22 cellular contexts compared by ENCODE assay signal in the genomic region with DNA sequence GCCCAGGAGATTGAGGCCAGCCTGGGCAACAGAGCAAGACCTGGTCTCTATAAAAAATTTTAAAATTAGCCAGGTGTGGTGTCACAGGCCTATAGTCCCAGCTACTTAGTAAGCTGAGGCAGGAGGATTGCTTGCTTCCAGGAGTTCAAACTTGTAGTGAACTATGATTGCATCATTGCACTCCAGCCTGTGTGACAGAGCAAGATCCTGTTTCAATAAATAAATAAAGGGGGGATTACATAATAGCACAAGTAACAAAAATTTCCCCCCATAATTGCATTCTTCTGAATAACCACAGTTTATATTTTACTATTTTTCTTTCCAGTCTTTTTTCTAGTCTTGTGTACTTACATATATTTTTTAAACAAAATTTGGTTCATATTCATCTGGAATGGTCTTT.
A peak's percentile ranks its signal among the peaks of the same experiment; 100 is the strongest.
DNase-seq lines count a peak whose midpoint lies in the region; ATAC-seq, FAIRE-seq and TF ChIP-seq lines count a peak whose summit lies in the region.
"Had no signal": no experiment of that assay in that cellular context is flagged by ENCODE, and none has a peak within 500 bp of the region (broad histone marks: within the 10 kb centered on the region; RNA-seq: fewer than 3 reads in every experiment).

No MANE protein-coding gene starts in this region.

- H3K27me3 Mint-ChIP-seq in Caco-2 (ENCODE audit: insufficient read depth, unreplicated experiment): no peaks in the 10 kb centered on the region

- H3K9me3 Mint-ChIP-seq in Caco-2 (ENCODE audit: unreplicated experiment): no peaks in the 10 kb centered on the region
- H3K9me3 Mint-ChIP-seq: activated B cell treated with CpG ODN at 0.5 μM for 24 hours; naive thymus-derived CD4-positive, alpha-beta T cell had no signal

- TF ChIP-seq CTCF in Caco-2 (IDR thresholded peaks at IDR 0.05; ENCODE audit: insufficient read depth in 1 of 2, low read depth in 1 of 2, low read length in 1 of 2, severe bottlenecking in 1 of 2, unreplicated experiment in 1 of 2) (no peak), NB4 (IDR thresholded peaks at IDR 0.05; ENCODE audit: low read depth, low read length) (no peak), choroid plexus epithelial cell (conservative IDR thresholded peaks at IDR 0.05; ENCODE audit: low read depth, low read length) (no peak), liver (IDR thresholded peaks at IDR 0.05; ENCODE audit: low read depth, low read length, missing input control) (no peak), A673 (conservative IDR thresholded peaks at IDR 0.05; ENCODE audit: low read depth, low read length) (no peak)

- H3K9me3 ChIP-seq in Caco-2: no peaks in the 10 kb centered on the region
- H3K9me3 ChIP-seq in liver (ENCODE audit: control insufficient read depth in 4 of 4, low read length in 3 of 4): no peaks in the 10 kb centered on the region
- H3K9me3 ChIP-seq in A673 (ENCODE audit: low read depth, low read length, poor library complexity, severe bottlenecking): no peaks in the 10 kb centered on the region
- H3K9me3 ChIP-seq: ascending aorta, lower lobe of right lung, psoas muscle, vagina had no signal

- H3K4me3 Mint-ChIP-seq in Caco-2 (ENCODE audit: unreplicated experiment): no peak overlapping the region
- H3K4me3 Mint-ChIP-seq: activated B cell treated with CpG ODN at 0.5 μM for 24 hours; naive thymus-derived CD4-positive, alpha-beta T cell had no signal

- H3K27ac ChIP-seq in liver (ENCODE audit: low read depth in 1 of 2, low read length in 2 of 2) (no peak overlapping the region), A673 (ENCODE audit: low read depth, low read length, poor library complexity, severe bottlenecking) (no peak overlapping the region)
- H3K27ac ChIP-seq: ascending aorta, lower lobe of right lung, psoas muscle, vagina had no signal

- FAIRE-seq in frontal cortex (lab: Jason Lieb, UNC): no peak

- POLR2A ChIA-PET in Caco-2 (lab: Charles Lee): interaction anchor here (0.7 to 0.9 kb wide), 2 partner anchors 9 to 55 kb away, joined by 8 to 9 read pairs; no protein-coding TSS in a partner anchor
- POLR2A ChIA-PET in A673 (lab: Charles Lee; ENCODE audit: low non-redundant PET): no interaction called here

- H3K27me3 ChIP-seq in Caco-2 (replicated peaks; ENCODE audit: control insufficient read depth, insufficient read depth, low read length) (no peaks in the 10 kb centered on the region), liver (ENCODE audit: control insufficient read depth in 4 of 4, insufficient read depth in 4 of 4, low read length in 3 of 4) (no peaks in the 10 kb centered on the region), A673 (replicated peaks; ENCODE audit: insufficient read depth, low read depth, low read length, poor library complexity) (peaks cover 7% of the 10 kb centered on the region)
- H3K27me3 ChIP-seq: ascending aorta, vagina had no signal

- CTCF ChIA-PET in Caco-2 (lab: Charles Lee) (interaction anchor here (0.7 to 2.4 kb wide), 12 partner anchors 9 to 304 kb away, joined by 3 to 32 read pairs (median 6); no protein-coding TSS in a partner anchor), A673 (lab: Charles Lee) (no interaction called here)

- TF ChIP-seq POLR2A in NB4 (IDR thresholded peaks at IDR 0.05; ENCODE audit: extremely low read depth, insufficient read length): no peak

- H3K36me3 ChIP-seq in Caco-2 (ENCODE audit: control insufficient read depth, insufficient read depth, low read length) (no peaks in the 10 kb centered on the region), liver (ENCODE audit: control insufficient read depth in 4 of 4, insufficient read depth in 3 of 4, low read depth in 1 of 4, low read length in 3 of 4) (no peaks in the 10 kb centered on the region), A673 (ENCODE audit: insufficient read depth, low read length, poor library complexity, severe bottlenecking) (no peaks in the 10 kb centered on the region)
- H3K36me3 ChIP-seq: ascending aorta, lower lobe of right lung, vagina had no signal

- H3K4me1 ChIP-seq in Caco-2: peaks cover 74% of the 10 kb centered on the region
- peaks cover 0 to 7% (median 6%) of the 10 kb centered on the region in 4 donors for H3K4me1 ChIP-seq in liver (ENCODE audit: control insufficient read depth in 4 of 4, insufficient read depth in 4 of 4, low read length in 3 of 4)
- no peaks in the 10 kb centered on the region for H3K4me1 ChIP-seq in A673 (ENCODE audit: insufficient read depth, low read length, poor library complexity, severe bottlenecking)
- H3K4me1 ChIP-seq: lower lobe of right lung, psoas muscle, vagina had no signal

- peak; percentile 29 to 35 for TF ChIP-seq RAD21 in liver (IDR thresholded peaks at IDR 0.05)

- DNase-seq in Caco-2 (peak; percentile 46 to 49), NB4 (ENCODE audit: low read depth) (peak; percentile 62), choroid plexus epithelial cell (ENCODE audit: low read depth) (peak; percentile 91), A673 (ENCODE audit: low spot score) (no peak), frontal cortex (ENCODE audit: low spot score in 2 of 2) (no peak), NCI-H2107 (lab: John Stamatoyannopoulos, UW) (no peak)
- DNase-seq: activated B cell treated with CpG ODN at 0.5 μM for 24 hours; activated effector memory CD4-positive, alpha-beta T cell treated with Interleukin-2 at 50 U/mL for 16 hours; C1 segment of cervical spinal cord; dermis blood vessel endothelial cell; DMS53; lower lobe of right lung; naive thymus-derived CD4-positive, alpha-beta T cell; NCI-H2029 treated with DMSO at 0.1 percent for 48 hours; NCI-H774; psoas muscle; stimulated activated CD4-positive, alpha-beta T cell treated with anti-CD3 and anti-CD28 coated beads, Interleukin-15, amount 100 ng/mL, for 24 hours; T-helper 1 cell had no signal

- no peak overlapping the region for H3K9ac ChIP-seq in liver (ENCODE audit: low read depth in 1 of 2, low read length in 2 of 2)

- H3K4me3 ChIP-seq in Caco-2 (ENCODE audit: low read depth, low read length) (no peak overlapping the region), NB4 (ENCODE audit: low read depth, low read length) (no peak overlapping the region), choroid plexus epithelial cell (ENCODE audit: low read depth, low read length) (no peak overlapping the region), liver (ENCODE audit: low read depth in 1 of 3, low read length in 3 of 3) (no peak overlapping the region), A673 (ENCODE audit: low read depth, low read length, poor library complexity, severe bottlenecking) (no peak overlapping the region)
- H3K4me3 ChIP-seq: ascending aorta, lower lobe of right lung, psoas muscle, vagina had no signal

- H3K27ac Mint-ChIP-seq in Caco-2 (ENCODE audit: unreplicated experiment): no peak overlapping the region
- H3K27ac Mint-ChIP-seq: activated B cell treated with CpG ODN at 0.5 μM for 24 hours; naive thymus-derived CD4-positive, alpha-beta T cell had no signal

- BruUV-seq in Caco-2 (replicated peaks; lab: Mats Ljungman, UMichigan) (no TSS peak), A673 (replicated peaks; lab: Mats Ljungman, UMichigan) (no TSS peak)

- intact Hi-C loops in Caco-2 (cut with micrococcal nuclease; ENCODE audit: unreplicated experiment): loop anchor here (1.0 to 5.0 kb wide), 2 partner anchors 21 to 617 kb away; no protein-coding TSS in a partner anchor
- intact Hi-C loops in A673 (cut with micrococcal nuclease; ENCODE audit: unreplicated experiment): loop anchor here (5.0 kb wide), 1 partner anchor 288 kb away; no protein-coding TSS in a partner anchor

- H3K36me3 Mint-ChIP-seq in Caco-2 (ENCODE audit: insufficient read depth, unreplicated experiment): no peaks in the 10 kb centered on the region
- H3K36me3 Mint-ChIP-seq: naive thymus-derived CD4-positive, alpha-beta T cell had no signal

- ATAC-seq in HG03175 (IDR thresholded peaks at IDR 0.05; ENCODE audit: unreplicated experiment): no peak
- ATAC-seq: naive thymus-derived CD4-positive, alpha-beta T cell had no signal

- peaks cover 34% of the 10 kb centered on the region for H3K4me1 Mint-ChIP-seq in Caco-2 (ENCODE audit: low read depth, unreplicated experiment)
- H3K4me1 Mint-ChIP-seq: activated B cell treated with CpG ODN at 0.5 μM for 24 hours; naive thymus-derived CD4-positive, alpha-beta T cell had no signal

TF ChIP-seq in liver, 16 proteins besides CTCF, POLR2A, EP300 and RAD21 (continues in another document):
- TF ChIP-seq TAF1 (conservative IDR thresholded peaks at IDR 0.05): no peak
- peak; percentile 69 to 70 for TF ChIP-seq RXRA (IDR thresholded peaks at IDR 0.05)
- TF ChIP-seq, protein P1, sequence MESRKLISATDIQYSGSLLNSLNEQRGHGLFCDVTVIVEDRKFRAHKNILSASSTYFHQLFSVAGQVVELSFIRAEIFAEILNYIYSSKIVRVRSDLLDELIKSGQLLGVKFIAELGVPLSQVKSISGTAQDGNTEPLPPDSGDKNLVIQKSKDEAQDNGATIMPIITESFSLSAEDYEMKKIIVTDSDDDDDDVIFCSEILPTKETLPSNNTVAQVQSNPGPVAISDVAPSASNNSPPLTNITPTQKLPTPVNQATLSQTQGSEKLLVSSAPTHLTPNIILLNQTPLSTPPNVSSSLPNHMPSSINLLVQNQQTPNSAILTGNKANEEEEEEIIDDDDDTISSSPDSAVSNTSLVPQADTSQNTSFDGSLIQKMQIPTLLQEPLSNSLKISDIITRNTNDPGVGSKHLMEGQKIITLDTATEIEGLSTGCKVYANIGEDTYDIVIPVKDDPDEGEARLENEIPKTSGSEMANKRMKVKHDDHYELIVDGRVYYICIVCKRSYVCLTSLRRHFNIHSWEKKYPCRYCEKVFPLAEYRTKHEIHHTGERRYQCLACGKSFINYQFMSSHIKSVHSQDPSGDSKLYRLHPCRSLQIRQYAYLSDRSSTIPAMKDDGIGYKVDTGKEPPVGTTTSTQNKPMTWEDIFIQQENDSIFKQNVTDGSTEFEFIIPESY (IDR thresholded peaks at IDR 0.05): no peak
- no peak for TF ChIP-seq HNF4G (IDR thresholded peaks at IDR 0.05)
- TF ChIP-seq HNF4A (conservative IDR thresholded peaks at IDR 0.05): peak; percentile 46 to 54
- TF ChIP-seq SP1 (IDR thresholded peaks at IDR 0.05): no peak
- no peak for TF ChIP-seq NR2F2 (IDR thresholded peaks at IDR 0.05)
- peak in 1 of 2 donors; percentile 17 for TF ChIP-seq GABPA (IDR thresholded peaks at IDR 0.05 in 1 of 2, conservative IDR thresholded peaks at IDR 0.05 in 1 of 2)
- TF ChIP-seq, protein P2, sequence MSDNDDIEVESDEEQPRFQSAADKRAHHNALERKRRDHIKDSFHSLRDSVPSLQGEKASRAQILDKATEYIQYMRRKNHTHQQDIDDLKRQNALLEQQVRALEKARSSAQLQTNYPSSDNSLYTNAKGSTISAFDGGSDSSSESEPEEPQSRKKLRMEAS (IDR thresholded peaks at IDR 0.05): no peak
- TF ChIP-seq JUND (IDR thresholded peaks at IDR 0.05): peak in 1 of 2 donors; percentile 45
- TF ChIP-seq FOXA1 (IDR thresholded peaks at IDR 0.05): no peak

Comparison
In these comparisons a context has a peak if more than half of its experiments do, and no peak if none do; other contexts are left out.
1. DNase-seq: peak in Caco-2 (2 of 2), NB4 (single experiment) and choroid plexus epithelial cell (single experiment); none in A673 (single experiment), frontal cortex (0 of 2) and NCI-H2107 (single experiment).